Comparison of ENCODE assay signal across 8 cellular contexts in genomic region chr7:101308245-101309085, GRCh38. TPM values are rescaled to one million over a fixed set of nuclear protein-coding genes. Genes with fewer than 3 reads are reported as not detected.
DNase-seq lines count a peak whose midpoint lies in the region; ATAC-seq and TF ChIP-seq lines count a peak whose summit lies in the region.

No MANE protein-coding gene starts in this region.

- peak overlapping the region; percentile 95 for H3K4me3 ChIP-seq in PC-9
- H3K4me3 ChIP-seq in brain microvascular endothelial cell (ENCODE audit: low read depth, low read length): peak overlapping the region; percentile 55

- POLR2A ChIA-PET in PC-9 (lab: Charles Lee; ENCODE audit: unreplicated experiment): interaction anchor here (0.6 to 0.9 kb wide), 9 partner anchors 11 to 846 kb away, joined by 3 to 11 read pairs (median 4); no protein-coding TSS in a partner anchor

- in situ Hi-C loops in brain microvascular endothelial cell (cut with HindIII; ENCODE audit: low pct_ligation_motif_present, low sequenced_read_pairs): no loop called here

- DNase-seq in NCI-H1092 treated with DMSO at 0.1 percent for 48 hours (lab: John Stamatoyannopoulos, UW) (peak; percentile 11), NCI-H1092 (lab: John Stamatoyannopoulos, UW) (no peak), PC-9 (peak; percentile 74 to 76), brain microvascular endothelial cell (peak; percentile 32), left colon (peak; percentile 79 to 80)
- DNase-seq in stimulated activated CD4-positive, alpha-beta T cell treated with anti-CD3 and anti-CD28 coated beads, Interleukin-4, amount 100 ng/mL, for 24 hours: peak; percentile 53

- H3K4me1 ChIP-seq in PC-9 (replicated peaks; ENCODE audit: insufficient read depth): no peaks in the 10 kb centered on the region

- H3K36me3 ChIP-seq in PC-9 (ENCODE audit: low read depth): 0 out of 2 replicates have a peak, but pooled peaks cover 10% of the 10 kb centered on the region
- no peaks in the 10 kb centered on the region for H3K36me3 ChIP-seq in brain microvascular endothelial cell (replicated peaks)

- CTCF ChIA-PET in PC-9 (lab: Charles Lee): interaction anchor here (0.6 to 1.5 kb wide), 7 partner anchors 15 to 619 kb away, joined by 3 to 10 read pairs (median 4); no protein-coding TSS in a partner anchor

- no peaks in the 10 kb centered on the region for H4K20me1 ChIP-seq in PC-9 (ENCODE audit: insufficient read depth)

- peak overlapping the region; percentile 92 for H3K4me2 ChIP-seq in PC-9

- BruUV-seq in PC-9 (replicated peaks; lab: Mats Ljungman, UMichigan): no TSS peak

- no peaks in the 10 kb centered on the region for H3K9me3 ChIP-seq in PC-9 (ENCODE audit: insufficient read depth, low read depth)

- peaks cover 9% of the 10 kb centered on the region; the same call in 1 of the 2 replicates for H3F3A ChIP-seq in PC-9 (ENCODE audit: insufficient read depth, low read depth)

- H2AFZ ChIP-seq in PC-9: peak overlapping the region; percentile 88

- H3K9me2 ChIP-seq in PC-9 (ENCODE audit: insufficient read depth): no peaks in the 10 kb centered on the region

- peaks cover 7% of the 10 kb centered on the region; the same call in 1 of the 2 replicates for H3K79me2 ChIP-seq in PC-9 (ENCODE audit: low read depth)

- H3K27me3 ChIP-seq in PC-9 (ENCODE audit: insufficient read depth, low read depth) (no peaks in the 10 kb centered on the region), brain microvascular endothelial cell (replicated peaks) (peaks cover 6% of the 10 kb centered on the region)

- intact Hi-C loops in PC-9 (cut with micrococcal nuclease; ENCODE audit: unreplicated experiment): no loop called here
- intact Hi-C loops in left colon (cut with DNase I, micrococcal nuclease): no loop called here

- TF ChIP-seq CTCF in PC-9 (conservative IDR thresholded peaks at IDR 0.05) (no peak), brain microvascular endothelial cell (IDR thresholded peaks at IDR 0.05; ENCODE audit: low read depth, low read length, missing control alignments) (peak; percentile 12)

- H3K27ac ChIP-seq in PC-9 (no peak overlapping the region), brain microvascular endothelial cell (no peak overlapping the region)

- ATAC-seq in left colon (peak; percentile 97), GM21367 (IDR thresholded peaks at IDR 0.05; ENCODE audit: unreplicated experiment) (no peak), GM21526 (IDR thresholded peaks at IDR 0.05; ENCODE audit: low FRiP score, unreplicated experiment) (no peak)

RNA-seq across cellular contexts. Expression of gene IFT22, which starts 13.1 kb away (rescaled TPM):
- total RNA-seq in PC-9 (2021) (47.6 and 53.0 TPM in 2 replicates), left colon (1 to 10 TPM; 6.0 to 9.1 TPM)

RNA-seq across cellular contexts. Expression of gene COL26A1, which starts 54.2 kb away (rescaled TPM):
- total RNA-seq in PC-9 (2021): 0.20 and 0.38 TPM in 2 replicates
- not detected for total RNA-seq in left colon
